Comparison of ENCODE assay signal across 9 cellular contexts in the genomic region with DNA sequence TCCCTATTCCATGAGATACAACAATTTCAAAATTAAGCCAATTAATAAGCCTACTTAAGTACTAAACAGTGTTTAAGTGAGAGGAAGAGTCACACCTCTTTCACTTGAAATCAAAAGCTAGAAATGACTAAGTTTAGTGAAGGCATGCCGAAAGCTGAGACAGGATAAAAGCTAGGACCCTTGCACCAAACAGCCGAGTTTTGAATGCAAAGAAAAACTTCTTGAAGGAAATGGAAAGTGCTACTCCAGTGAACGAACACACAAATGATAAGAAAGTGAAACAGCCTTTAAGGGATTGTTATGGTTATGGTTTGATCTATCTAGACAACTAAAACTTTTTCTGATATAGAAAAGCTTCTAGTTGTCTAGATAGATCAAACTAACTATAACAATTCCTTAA.
DNase-seq lines count a peak whose midpoint lies in the region; ATAC-seq and TF ChIP-seq lines count a peak whose summit lies in the region.
"Had no signal": no experiment of that assay in that cellular context is flagged by ENCODE, and none has a peak within 500 bp of the region (broad histone marks: within the 10 kb centered on the region; RNA-seq: fewer than 3 reads in every experiment).

No MANE protein-coding gene starts in this region.

- H3K27me3 ChIP-seq in heart right ventricle: no peaks in the 10 kb centered on the region

- DNase-seq in UCSD-AML1 (lab: John Stamatoyannopoulos, UW; ENCODE audit: unreplicated experiment) (no peak), DMS 273 (lab: John Stamatoyannopoulos, UW; ENCODE audit: unreplicated experiment) (no peak), heart right ventricle (no peak), NCI-H2196 treated with DMSO at 0.1 percent for 48 hours (lab: John Stamatoyannopoulos, UW; ENCODE audit: unreplicated experiment) (no peak)
- DNase-seq: NCI-H524 treated with DMSO at 0.1 percent for 48 hours had no signal

- no peak overlapping the region for H3K4me3 ChIP-seq in heart right ventricle

- H3K9me3 ChIP-seq in heart right ventricle: peaks cover 0 to 16% (median 6%) of the 10 kb centered on the region in 11 donors

- intact Hi-C loops in heart right ventricle (cut with DNase I): no loop called here

- no peak overlapping the region for H3K27ac ChIP-seq in heart right ventricle

- no peaks in the 10 kb centered on the region for H3K36me3 ChIP-seq in heart right ventricle

- peaks cover 0 to 12% (median 6%) of the 10 kb centered on the region in 9 donors for H3K4me1 ChIP-seq in heart right ventricle

- WGBS in heart right ventricle, 2 donors: 74 to 75% methylated on average over 3 of the region's 3 CpGs

- no peak for TF ChIP-seq CTCF in heart right ventricle (IDR thresholded peaks at IDR 0.05)

- peak; percentile 81 for ATAC-seq in GM18511 (IDR thresholded peaks at IDR 0.05; ENCODE audit: unreplicated experiment)
- peak; percentile 77 for ATAC-seq in GM19372 (IDR thresholded peaks at IDR 0.05; ENCODE audit: low read depth, unreplicated experiment)
- peak; percentile 83 for ATAC-seq in HG02870 (IDR thresholded peaks at IDR 0.05; ENCODE audit: unreplicated experiment)
- ATAC-seq in HG03575 (IDR thresholded peaks at IDR 0.05; ENCODE audit: extremely low read depth, insufficient number of reproducible peaks, low FRiP score, unreplicated experiment): peak; percentile 73
- no peak for ATAC-seq in heart right ventricle

Comparison
In these comparisons a context has a peak if more than half of its experiments do, and no peak if none do; other contexts are left out.
1. ATAC-seq: peak in GM18511 (single experiment), GM19372 (single experiment), HG02870 (single experiment) and HG03575 (single experiment); none in heart right ventricle (0 of 8).